In the genomic region with DNA sequence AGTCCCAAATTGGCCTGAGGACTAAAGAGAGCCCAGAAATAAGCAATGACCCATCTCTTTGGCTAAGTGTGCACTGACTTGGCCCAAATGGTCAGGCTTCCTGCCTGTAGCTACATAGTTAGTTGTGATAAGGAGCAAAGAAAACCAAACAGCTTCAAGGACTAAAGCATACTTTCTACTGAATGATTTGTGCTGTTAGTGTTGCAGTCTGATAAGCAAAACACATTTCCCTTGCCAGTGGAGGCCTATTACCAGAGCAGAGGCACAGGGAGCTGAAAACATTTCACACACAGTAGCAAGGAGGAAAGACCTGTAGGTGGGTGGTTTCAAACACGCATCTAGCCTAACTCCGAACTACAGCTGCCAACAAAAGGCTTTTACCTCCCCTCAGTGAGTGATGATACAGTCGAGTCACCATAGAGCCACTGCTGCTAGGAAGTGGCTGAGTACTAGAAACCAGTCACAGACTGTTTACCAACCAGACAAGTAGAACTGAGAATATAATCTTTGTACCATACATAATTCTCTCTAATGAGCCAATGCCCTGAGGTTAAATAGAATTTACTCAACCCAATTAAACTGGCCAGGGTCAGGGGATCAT, we compare ENCODE assay signal across 12 cellular contexts.
A peak's percentile ranks its signal among the peaks of the same experiment; 100 is the strongest.
DNase-seq lines count a peak whose midpoint lies in the region; ATAC-seq and TF ChIP-seq lines count a peak whose summit lies in the region.
"Had no signal": no experiment of that assay in that cellular context is flagged by ENCODE, and none has a peak within 500 bp of the region (broad histone marks: within the 10 kb centered on the region; RNA-seq: fewer than 3 reads in every experiment).

No MANE protein-coding gene starts in this region.

- intact Hi-C loops in Right ventricle myocardium inferior (cut with DNase I) (loop anchor here (5.0 kb wide), 1 partner anchor 79 kb away; no protein-coding TSS in a partner anchor), cardiac septum (cut with DNase I) (loop anchor here (2.0 to 5.0 kb wide), 3 partner anchors 78 to 224 kb away; a partner anchor contains a TSS), esophagus muscularis mucosa (cut with DNase I) (no loop called here)

- TF ChIP-seq POLR2A in esophagus muscularis mucosa (IDR thresholded peaks at IDR 0.05; ENCODE audit: low read depth) = no peak

- no peaks in the 10 kb centered on the region for H3K4me1 Mint-ChIP-seq in activated naive CD8-positive, alpha-beta T cell treated with anti-CD3 and anti-CD28 coated beads for 36 hours

- no peaks in the 10 kb centered on the region for H3K9me3 ChIP-seq in esophagus muscularis mucosa
- no peaks in the 10 kb centered on the region for H3K9me3 ChIP-seq in mucosa of rectum (ENCODE audit: control insufficient read depth in 2 of 2, low read length in 2 of 2)
- no peaks in the 10 kb centered on the region for H3K9me3 ChIP-seq in Karpas-422 (ENCODE audit: low read length)
- H3K9me3 ChIP-seq: gastrocnemius medialis had no signal

- no peaks in the 10 kb centered on the region for H4K20me1 ChIP-seq in Karpas-422 (ENCODE audit: insufficient read depth, low read depth, low read length)

- H3K4me3 ChIP-seq in esophagus muscularis mucosa = no peak overlapping the region
- no peak overlapping the region for H3K4me3 ChIP-seq in mucosa of rectum (ENCODE audit: low read length in 2 of 2)
- H3K4me3 ChIP-seq in Karpas-422 (ENCODE audit: low read length) = no peak overlapping the region
- H3K4me3 ChIP-seq: gastrocnemius medialis had no signal

- H2AFZ ChIP-seq in Karpas-422 (ENCODE audit: low read length) = no peak overlapping the region

- no peak overlapping the region for H3K27ac Mint-ChIP-seq in activated naive CD8-positive, alpha-beta T cell treated with anti-CD3 and anti-CD28 coated beads for 36 hours
- H3K27ac Mint-ChIP-seq: T-helper 17 cell had no signal

- H3K27me3 Mint-ChIP-seq in activated naive CD8-positive, alpha-beta T cell treated with anti-CD3 and anti-CD28 coated beads for 36 hours = peaks cover 13% of the 10 kb centered on the region

- no peak overlapping the region for H3K4me3 Mint-ChIP-seq in activated naive CD8-positive, alpha-beta T cell treated with anti-CD3 and anti-CD28 coated beads for 36 hours
- H3K4me3 Mint-ChIP-seq: H9, T-helper 17 cell had no signal

- WGBS in esophagus muscularis mucosa = 20% methylated on average over 3 of the region's 3 CpGs

- H3K4me1 ChIP-seq in esophagus muscularis mucosa (peaks cover 19 to 30% (median 23%) of the 10 kb centered on the region in 4 donors), mucosa of rectum (ENCODE audit: control insufficient read depth in 2 of 2, insufficient read depth in 2 of 2, low read length in 2 of 2) (peaks cover 5 to 8% of the 10 kb centered on the region in 2 donors), Karpas-422 (ENCODE audit: low read length) (no peaks in the 10 kb centered on the region)
- H3K4me1 ChIP-seq: gastrocnemius medialis had no signal

- peaks cover 1% of the 10 kb centered on the region for H3K9me3 Mint-ChIP-seq in activated naive CD8-positive, alpha-beta T cell treated with anti-CD3 and anti-CD28 coated beads for 36 hours
- H3K9me3 Mint-ChIP-seq: H9 had no signal

- no peak for TF ChIP-seq CTCF in esophagus muscularis mucosa (IDR thresholded peaks at IDR 0.05)

- peak; percentile 92 for ATAC-seq in Right ventricle myocardium inferior
- no peak for ATAC-seq in SK-N-SH treated with all-trans-retinoic acid at 6 μM for 48 hours
- ATAC-seq: gastrocnemius medialis, T-helper 17 cell had no signal

- no peaks in the 10 kb centered on the region for H3K27me3 ChIP-seq in esophagus muscularis mucosa
- no peaks in the 10 kb centered on the region for H3K27me3 ChIP-seq in mucosa of rectum (ENCODE audit: control insufficient read depth in 2 of 2, insufficient read depth in 2 of 2, low read length in 2 of 2)
- no peaks in the 10 kb centered on the region for H3K27me3 ChIP-seq in Karpas-422 (ENCODE audit: low read length)
- H3K27me3 ChIP-seq: gastrocnemius medialis had no signal

- TF ChIP-seq EP300 in esophagus muscularis mucosa (IDR thresholded peaks at IDR 0.05) = no peak

- no peak overlapping the region for H3K4me2 ChIP-seq in Karpas-422 (ENCODE audit: low read depth, low read length, poor library complexity, severe bottlenecking)

- peak overlapping the region; percentile 56 to 73 (median 66) for H3K27ac ChIP-seq in esophagus muscularis mucosa (replicated peaks in 1 of 4)
- H3K27ac ChIP-seq in mucosa of rectum (ENCODE audit: low read depth in 2 of 2, low read length in 2 of 2) = peak overlapping the region; percentile 13 to 45
- H3K27ac ChIP-seq in Karpas-422 (ENCODE audit: low read length) = no peak overlapping the region

- no peak for DNase-seq in Right ventricle myocardium inferior (ENCODE audit: missing footprints)
- DNase-seq in cardiac septum (ENCODE audit: low spot score) = no peak
- no peak for DNase-seq in esophagus muscularis mucosa (ENCODE audit: extremely low spot score)
- DNase-seq in activated naive CD8-positive, alpha-beta T cell treated with anti-CD3 and anti-CD28 coated beads for 36 hours = no peak
- DNase-seq in NCI-H2227 (lab: John Stamatoyannopoulos, UW; ENCODE audit: unreplicated experiment) = no peak
- no peak for DNase-seq in Karpas-422
- DNase-seq: gastrocnemius medialis, H9, posterior cingulate gyrus, T-helper 17 cell had no signal

- no peak overlapping the region for H3K9ac ChIP-seq in mucosa of rectum (ENCODE audit: low read depth in 1 of 2, low read length in 2 of 2)
- no peak overlapping the region for H3K9ac ChIP-seq in Karpas-422 (ENCODE audit: low read length)

- H3K36me3 Mint-ChIP-seq in activated naive CD8-positive, alpha-beta T cell treated with anti-CD3 and anti-CD28 coated beads for 36 hours = no peaks in the 10 kb centered on the region

- no peaks in the 10 kb centered on the region for H3K36me3 ChIP-seq in esophagus muscularis mucosa
- H3K36me3 ChIP-seq in mucosa of rectum (ENCODE audit: control insufficient read depth in 2 of 2, insufficient read depth in 2 of 2, low read length in 2 of 2) = no peaks in the 10 kb centered on the region
- H3K36me3 ChIP-seq in Karpas-422 (ENCODE audit: insufficient read depth, low read length) = no peaks in the 10 kb centered on the region
- H3K36me3 ChIP-seq: gastrocnemius medialis had no signal

- no peaks in the 10 kb centered on the region for H3K79me2 ChIP-seq in Karpas-422 (ENCODE audit: low read length)

- no peaks in the 10 kb centered on the region for H3K9me2 ChIP-seq in Karpas-422 (replicated peaks; ENCODE audit: insufficient read depth, low read length)

TF ChIP-seq in SK-N-SH treated with all-trans-retinoic acid at 6 μM for 48 hours, 23 proteins besides CTCF, POLR2A, EP300 and RAD21 (continues in another document):
- no peak for TF ChIP-seq PPARA (CRISPR knock-in tag; IDR thresholded peaks at IDR 0.05; ENCODE audit: borderline replicate concordance)
- TF ChIP-seq RARB (CRISPR knock-in tag; IDR thresholded peaks at IDR 0.05) = no peak
- no peak for TF ChIP-seq SNAI2 (CRISPR knock-in tag; IDR thresholded peaks at IDR 0.05)
- TF ChIP-seq TOX (CRISPR knock-in tag; IDR thresholded peaks at IDR 0.05; ENCODE audit: borderline replicate concordance) = no peak
- no peak for TF ChIP-seq ISL1 (CRISPR knock-in tag; IDR thresholded peaks at IDR 0.05)
- TF ChIP-seq, protein P1, sequence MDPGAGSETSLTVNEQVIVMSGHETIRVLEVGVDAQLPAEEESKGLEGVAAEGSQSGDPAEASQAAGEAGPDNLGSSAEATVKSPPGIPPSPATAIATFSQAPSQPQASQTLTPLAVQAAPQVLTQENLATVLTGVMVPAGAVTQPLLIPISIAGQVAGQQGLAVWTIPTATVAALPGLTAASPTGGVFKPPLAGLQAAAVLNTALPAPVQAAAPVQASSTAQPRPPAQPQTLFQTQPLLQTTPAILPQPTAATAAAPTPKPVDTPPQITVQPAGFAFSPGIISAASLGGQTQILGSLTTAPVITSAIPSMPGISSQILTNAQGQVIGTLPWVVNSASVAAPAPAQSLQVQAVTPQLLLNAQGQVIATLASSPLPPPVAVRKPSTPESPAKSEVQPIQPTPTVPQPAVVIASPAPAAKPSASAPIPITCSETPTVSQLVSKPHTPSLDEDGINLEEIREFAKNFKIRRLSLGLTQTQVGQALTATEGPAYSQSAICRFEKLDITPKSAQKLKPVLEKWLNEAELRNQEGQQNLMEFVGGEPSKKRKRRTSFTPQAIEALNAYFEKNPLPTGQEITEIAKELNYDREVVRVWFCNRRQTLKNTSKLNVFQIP (CRISPR knock-in tag; IDR thresholded peaks at IDR 0.05; ENCODE audit: borderline replicate concordance, low read depth) = no peak
- no peak for TF ChIP-seq ZFP3 (CRISPR knock-in tag; IDR thresholded peaks at IDR 0.05)
- TF ChIP-seq, protein P2, sequence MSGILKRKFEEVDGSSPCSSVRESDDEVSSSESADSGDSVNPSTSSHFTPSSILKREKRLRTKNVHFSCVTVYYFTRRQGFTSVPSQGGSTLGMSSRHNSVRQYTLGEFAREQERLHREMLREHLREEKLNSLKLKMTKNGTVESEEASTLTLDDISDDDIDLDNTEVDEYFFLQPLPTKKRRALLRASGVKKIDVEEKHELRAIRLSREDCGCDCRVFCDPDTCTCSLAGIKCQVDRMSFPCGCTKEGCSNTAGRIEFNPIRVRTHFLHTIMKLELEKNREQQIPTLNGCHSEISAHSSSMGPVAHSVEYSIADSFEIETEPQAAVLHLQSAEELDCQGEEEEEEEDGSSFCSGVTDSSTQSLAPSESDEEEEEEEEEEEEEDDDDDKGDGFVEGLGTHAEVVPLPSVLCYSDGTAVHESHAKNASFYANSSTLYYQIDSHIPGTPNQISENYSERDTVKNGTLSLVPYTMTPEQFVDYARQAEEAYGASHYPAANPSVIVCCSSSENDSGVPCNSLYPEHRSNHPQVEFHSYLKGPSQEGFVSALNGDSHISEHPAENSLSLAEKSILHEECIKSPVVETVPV (CRISPR knock-in tag; IDR thresholded peaks at IDR 0.05) = no peak
